In genomic region chr20:412081-412480, GRCh38 we compare ENCODE assay signal across 24 cellular contexts. TPM values are rescaled to one million over a fixed set of nuclear protein-coding genes. Genes with fewer than 3 reads are reported as not detected.
A peak's percentile ranks its signal among the peaks of the same experiment; 100 is the strongest.
DNase-seq lines count a peak whose midpoint lies in the region; ATAC-seq, FAIRE-seq and TF ChIP-seq lines count a peak whose summit lies in the region.
"Had no signal": no experiment of that assay in that cellular context is flagged by ENCODE, and none has a peak within 500 bp of the region (broad histone marks: within the 10 kb centered on the region; RNA-seq: fewer than 3 reads in every experiment).

No MANE protein-coding gene starts in this region.

- H3K27ac Mint-ChIP-seq in mesothelial cell of epicardium = no peak overlapping the region
- H3K27ac Mint-ChIP-seq in immature natural killer cell = peak overlapping the region in 2 of 6 donors; percentile 34 to 48

- H3F3A ChIP-seq in Loucy (ENCODE audit: low read depth) = no peaks in the 10 kb centered on the region

- H3K27me3 Mint-ChIP-seq in mesothelial cell of epicardium (ENCODE audit: low read depth) (no peaks in the 10 kb centered on the region), immature natural killer cell (ENCODE audit: low read depth in 3 of 3) (peaks cover 3 to 14% (median 10%) of the 10 kb centered on the region in 3 donors)
- H3K27me3 Mint-ChIP-seq: CD4-positive, alpha-beta memory T cell had no signal

- peaks cover 47% of the 10 kb centered on the region for H3K36me3 Mint-ChIP-seq in mesothelial cell of epicardium
- peaks cover 11 to 28% (median 15%) of the 10 kb centered on the region in 3 donors for H3K36me3 Mint-ChIP-seq in immature natural killer cell

- H3K79me2 ChIP-seq in HepG2 (ENCODE audit: insufficient read depth, low read length) (peaks cover 77% of the 10 kb centered on the region), Loucy (ENCODE audit: insufficient read depth, low read length) (peaks cover 60% of the 10 kb centered on the region), osteoblast (ENCODE audit: insufficient read depth, low read length) (peaks cover 66% of the 10 kb centered on the region)

- no peak for DNase-seq in HepG2 (ENCODE audit: low spot score)
- DNase-seq in right lobe of liver = no peak
- DNase-seq in epithelial cell of prostate (ENCODE audit: low read depth, low spot score) = no peak
- DNase-seq in osteoblast (ENCODE audit: insufficient read length, low spot score, missing footprints) = peak; percentile 25
- DNase-seq in mesothelial cell of epicardium (ENCODE audit: low spot score in 2 of 2, unreplicated experiment in 2 of 2) = no peak
- DNase-seq in stimulated activated CD4-positive, alpha-beta T cell treated with anti-CD3 and anti-CD28 coated beads, Interleukin-2, amount 100 ng/mL, for 24 hours = no peak
- no peak for DNase-seq in immature natural killer cell
- DNase-seq: ACHN; BE2C; C1 segment of cervical spinal cord; CD4-positive, alpha-beta memory T cell; CD4-positive, CD25-positive, alpha-beta regulatory T cell; CD8-positive, alpha-beta memory T cell; COR-L47; DMS79 treated with DMSO at 0.1 percent for 48 hours; GF-D8 had no signal

- H3K9ac ChIP-seq in HepG2 (ENCODE audit: insufficient read depth, low read depth, low read length) (no peak overlapping the region), Loucy (ENCODE audit: low read depth, low read length, poor library complexity, severe bottlenecking) (no peak overlapping the region)
- H3K9ac ChIP-seq: BLaER1 had no signal

- intact Hi-C loops in HepG2 (cut with micrococcal nuclease; ENCODE audit: unreplicated experiment) (no loop called here), right lobe of liver (cut with DNase I) (no loop called here)

- ATAC-seq in HepG2 (no peak), right lobe of liver (no peak)

- H4K20me1 ChIP-seq in HepG2 (ENCODE audit: insufficient read depth, low read length) = no peaks in the 10 kb centered on the region
- H4K20me1 ChIP-seq in Loucy (ENCODE audit: insufficient read depth, low read length, poor library complexity, severe bottlenecking) = peaks cover 9% of the 10 kb centered on the region
- H4K20me1 ChIP-seq in osteoblast (ENCODE audit: insufficient read depth, low read length) = peaks cover 20% of the 10 kb centered on the region

- H3K9me2 ChIP-seq in Loucy (replicated peaks; ENCODE audit: low read depth, low read length) = no peaks in the 10 kb centered on the region

- no peaks in the 10 kb centered on the region for H3K9me3 ChIP-seq in HepG2 (ENCODE audit: low read length)
- no peaks in the 10 kb centered on the region for H3K9me3 ChIP-seq in right lobe of liver
- no peaks in the 10 kb centered on the region for H3K9me3 ChIP-seq in Loucy (ENCODE audit: insufficient read depth, low read depth, low read length)
- no peaks in the 10 kb centered on the region for H3K9me3 ChIP-seq in osteoblast (ENCODE audit: low read depth, low read length)
- H3K9me3 ChIP-seq: BE2C had no signal

- no TSS peak for BruUV-seq in HepG2 (replicated peaks; lab: Mats Ljungman, UMichigan)

- H3K27me3 ChIP-seq in HepG2 (ENCODE audit: control insufficient read depth in 1 of 2, insufficient read depth in 2 of 2, low read length in 2 of 2) (no peaks in the 10 kb centered on the region; a peak in 1 of 5 replicates), right lobe of liver (no peaks in the 10 kb centered on the region), Loucy (ENCODE audit: insufficient read depth, low read length, poor library complexity, severe bottlenecking) (no peaks in the 10 kb centered on the region), osteoblast (ENCODE audit: insufficient read depth, low read length) (no peaks in the 10 kb centered on the region)
- H3K27me3 ChIP-seq: BE2C, BLaER1 had no signal

- H3K4me2 ChIP-seq in HepG2 (ENCODE audit: low read depth, low read length) (no peak overlapping the region; the same call in 1 of the 2 replicates), Loucy (ENCODE audit: low read depth, low read length, poor library complexity, severe bottlenecking) (peak overlapping the region; percentile 24), osteoblast (ENCODE audit: insufficient read depth, low read length) (no peak overlapping the region)
- H3K4me2 ChIP-seq: BLaER1 had no signal

- H3K4me3 ChIP-seq in HepG2 (replicated peaks in 1 of 3; ENCODE audit: insufficient read depth in 1 of 3, low read depth in 2 of 3, low read length in 3 of 3) (no peak overlapping the region), right lobe of liver (no peak overlapping the region), Loucy (ENCODE audit: low read length, poor library complexity, severe bottlenecking) (no peak overlapping the region), osteoblast (ENCODE audit: insufficient read depth, low read length) (no peak overlapping the region)
- H3K4me3 ChIP-seq: BLaER1 had no signal

- 96% methylated on average over 3 of the region's 3 CpGs for WGBS in HepG2 (ENCODE audit: low lambda C conversion rate)
- 100% methylated on average over 2 of the region's 3 CpGs for WGBS in right lobe of liver (ENCODE audit: insufficient coverage, low coverage, low lambda C conversion rate, missing lambda C conversion rate)

- TF ChIP-seq EP300 in HepG2 (IDR thresholded peaks at IDR 0.05; ENCODE audit: low read depth in 2 of 2, low read length in 2 of 2) (no peak), HepG2 (CRISPR knock-in tag; IDR thresholded peaks at IDR 0.05; ENCODE audit: borderline replicate concordance) (no peak)

- CTCF ChIA-PET in HepG2 (lab: Yijun Ruan, JAX; ENCODE audit: low intra/inter-chr PET ratio, low total read pairs) = no interaction called here

- FAIRE-seq in HepG2 (lab: Jason Lieb, UNC) = no peak
- FAIRE-seq: D721Med, G401.6, GM12891, GM19239 had no signal

- TF ChIP-seq POLR2A in HepG2 (IDR thresholded peaks at IDR 0.05; ENCODE audit: insufficient read depth in 1 of 2, low read depth in 2 of 2, low read length in 2 of 2) (no peak), right lobe of liver (IDR thresholded peaks at IDR 0.05) (no peak)

- no peak for TF ChIP-seq RAD21 in HepG2 (CRISPR knock-in tag; IDR thresholded peaks at IDR 0.05)

- in situ Hi-C loops in HepG2 (cut with HindIII; ENCODE audit: extremely low pct_ligation_motif_present, low pct_unique_long_range_greater_than_20kb) = no loop called here

- POLR2A ChIA-PET in HepG2 (lab: Yijun Ruan, JAX) = interaction anchor here (1.0 to 2.2 kb wide), 2 partner anchors 32 to 49 kb away, joined by 5 to 10 read pairs; partner anchors contain the start of gene TRIB3

- TF ChIP-seq CTCF in HepG2 (CRISPR knock-in tag; IDR thresholded peaks at IDR 0.05) = no peak
- no peak for TF ChIP-seq CTCF in right lobe of liver (IDR thresholded peaks at IDR 0.05)
- no peak for TF ChIP-seq CTCF in Loucy (conservative IDR thresholded peaks at IDR 0.05; ENCODE audit: low read length)
- TF ChIP-seq CTCF in osteoblast (IDR thresholded peaks at IDR 0.05; ENCODE audit: extremely low read depth, low read depth, low read length) = no peak
- TF ChIP-seq CTCF in mesothelial cell of epicardium (IDR thresholded peaks at IDR 0.05; ENCODE audit: unreplicated experiment) = no peak

- no peak overlapping the region for H3K4me3 Mint-ChIP-seq in mesothelial cell of epicardium
- no peak overlapping the region for H3K4me3 Mint-ChIP-seq in immature natural killer cell
- H3K4me3 Mint-ChIP-seq: CD14-positive monocyte had no signal

- peaks cover 13% of the 10 kb centered on the region for H3K9me3 Mint-ChIP-seq in mesothelial cell of epicardium
- no peaks in the 10 kb centered on the region for H3K9me3 Mint-ChIP-seq in immature natural killer cell
- H3K9me3 Mint-ChIP-seq: CD14-positive monocyte; CD8-positive, alpha-beta memory T cell had no signal

- H3K4me1 ChIP-seq in HepG2 (ENCODE audit: insufficient read depth, low read length) = peaks cover 71% of the 10 kb centered on the region
- peaks cover 0 to 47% (median 9%) of the 10 kb centered on the region in 4 donors for H3K4me1 ChIP-seq in right lobe of liver
- peaks cover 40% of the 10 kb centered on the region for H3K4me1 ChIP-seq in Loucy (ENCODE audit: insufficient read depth, low read length, poor library complexity, severe bottlenecking)
- H3K4me1 ChIP-seq in osteoblast (ENCODE audit: insufficient read depth, low read length) = peaks cover 20% of the 10 kb centered on the region
- H3K4me1 ChIP-seq: BE2C had no signal

- H3K36me3 ChIP-seq in HepG2 (replicated peaks in 1 of 2; ENCODE audit: control insufficient read depth in 1 of 2, insufficient read depth in 2 of 2, low read length in 2 of 2) = peaks cover 19 to 65% of the 10 kb centered on the region in 2 experiments
- peaks cover 0 to 10% (median 3%) of the 10 kb centered on the region in 4 donors for H3K36me3 ChIP-seq in right lobe of liver
- no peaks in the 10 kb centered on the region for H3K36me3 ChIP-seq in Loucy (ENCODE audit: insufficient read depth, low read length)
- H3K36me3 ChIP-seq in osteoblast (ENCODE audit: insufficient read depth, low read length) = peaks cover 23% of the 10 kb centered on the region
- H3K36me3 ChIP-seq: BE2C had no signal

- H2AFZ ChIP-seq in HepG2 (ENCODE audit: low read length) (no peak overlapping the region), Loucy (ENCODE audit: low read length) (no peak overlapping the region), osteoblast (ENCODE audit: low read length) (no peak overlapping the region)

- peaks cover 21% of the 10 kb centered on the region for H3K4me1 Mint-ChIP-seq in mesothelial cell of epicardium
- peaks cover 57 to 89% of the 10 kb centered on the region in 2 donors for H3K4me1 Mint-ChIP-seq in immature natural killer cell

- no peak overlapping the region for H3K27ac ChIP-seq in HepG2 (ENCODE audit: extremely low read length, insufficient read depth, low read length)
- H3K27ac ChIP-seq in right lobe of liver = no peak overlapping the region
- peak overlapping the region; percentile 100 for H3K27ac ChIP-seq in epithelial cell of prostate
- H3K27ac ChIP-seq in osteoblast (ENCODE audit: low read depth, low read length) = no peak overlapping the region
- H3K27ac ChIP-seq: 22Rv1, BLaER1 had no signal

RNA-seq across cellular contexts. Expression of gene RBCK1, which starts 4.0 kb away (rescaled TPM):
- 121 and 149 TPM in 2 replicates for total RNA-seq in HepG2 (2016; rRNA removed; fragmentation: Illumina TruSeq; extraction: Trizol)
- 176 and 212 TPM in 2 replicates for total RNA-seq in HepG2 (2016; cell fraction: cytosol; rRNA removed; fragmentation: Illumina TruSeq; extraction: Trizol; ENCODE audit: low read depth)
- total RNA-seq in HepG2 (2016; cell fraction: insoluble cytoplasmic fraction; rRNA removed; fragmentation: Illumina TruSeq; extraction: Trizol) = 110 and 147 TPM in 2 replicates
- 217 and 241 TPM in 2 replicates for total RNA-seq in HepG2 (2016; cell fraction: membrane; rRNA removed; fragmentation: Illumina TruSeq; extraction: Trizol)
- 83.9 and 95.5 TPM in 2 replicates for total RNA-seq in HepG2 (2016; cell fraction: nucleus; rRNA removed; fragmentation: Illumina TruSeq; extraction: Trizol)
- polyA plus RNA-seq in HepG2 (2011; rRNA removed) = 215 and 270 TPM in 2 replicates
- polyA plus RNA-seq in HepG2 (2011; cell fraction: cytosol; rRNA removed) = 171 and 196 TPM in 2 replicates
- 558 and 618 TPM in 2 replicates for polyA plus RNA-seq in HepG2 (2011; cell fraction: nucleus; rRNA removed)
- polyA plus RNA-seq in HepG2 (2012) = 207 and 311 TPM in 2 replicates
- polyA plus RNA-seq in HepG2 (2016; cell fraction: cytosol; fragmentation: Illumina TruSeq; extraction: Trizol; ENCODE audit: low read depth) = 291 and 331 TPM in 2 replicates
- polyA plus RNA-seq in HepG2 (2016; cell fraction: insoluble cytoplasmic fraction; fragmentation: Illumina TruSeq; extraction: Trizol; ENCODE audit: low read depth) = 144 and 159 TPM in 2 replicates
- 277 and 299 TPM in 2 replicates for polyA plus RNA-seq in HepG2 (2016; cell fraction: membrane; fragmentation: Illumina TruSeq; extraction: Trizol; ENCODE audit: low read depth)
- 357 and 365 TPM in 2 replicates for polyA plus RNA-seq in HepG2 (2016; cell fraction: nucleus; fragmentation: Illumina TruSeq; extraction: Trizol; ENCODE audit: insufficient read depth, low read depth)
- 36.5 and 119 TPM in 2 replicates for polyA minus RNA-seq in HepG2 (2011; rRNA and poly(A)+ RNA removed; ENCODE audit: low replicate concordance)
- 65.9 and 88.8 TPM in 2 replicates for polyA minus RNA-seq in HepG2 (2011; cell fraction: cytosol; rRNA and poly(A)+ RNA removed)
- polyA minus RNA-seq in HepG2 (2011; cell fraction: nucleus; rRNA and poly(A)+ RNA removed) = 102 and 144 TPM in 2 replicates
- 100 to 1,000 TPM in 2 of 6 experiments, 10 to 100 TPM in 4; 63.1 to 113 (median 85.6) TPM for total RNA-seq in right lobe of liver
- total RNA-seq in osteoblast = 73.1 and 104 TPM in 2 replicates
- total RNA-seq in mesothelial cell of epicardium = 108 to 111 TPM (median 108 TPM) in 3 replicates
- polyA plus RNA-seq in immature natural killer cell = 100 to 1,000 TPM; 110 to 131 (median 126) TPM

RNA-seq across cellular contexts. Expression of gene TRIB3, which starts 31.5 kb away (rescaled TPM):
- total RNA-seq in HepG2 (2016; rRNA removed; fragmentation: Illumina TruSeq; extraction: Trizol) (106 and 115 TPM in 2 replicates), right lobe of liver (100 to 1,000 TPM in 2 of 6 experiments, 10 to 100 TPM in 4; 15.1 to 139 (median 34.1) TPM), osteoblast (176 and 213 TPM in 2 replicates), mesothelial cell of epicardium (3.6 to 3.9 TPM (median 3.8 TPM) in 3 replicates)
- total RNA-seq in HepG2 (2016; cell fraction: cytosol; rRNA removed; fragmentation: Illumina TruSeq; extraction: Trizol; ENCODE audit: low read depth) = 40.1 and 45.0 TPM in 2 replicates
- 106 and 115 TPM in 2 replicates for total RNA-seq in HepG2 (2016; cell fraction: insoluble cytoplasmic fraction; rRNA removed; fragmentation: Illumina TruSeq; extraction: Trizol)
- 107 and 130 TPM in 2 replicates for total RNA-seq in HepG2 (2016; cell fraction: membrane; rRNA removed; fragmentation: Illumina TruSeq; extraction: Trizol)
- total RNA-seq in HepG2 (2016; cell fraction: nucleus; rRNA removed; fragmentation: Illumina TruSeq; extraction: Trizol) = 47.6 and 54.9 TPM in 2 replicates
- polyA plus RNA-seq in HepG2 (2011; rRNA removed) (150 and 241 TPM in 2 replicates), immature natural killer cell (10 to 100 TPM; 17.0 to 27.6 (median 25.0) TPM)
- polyA plus RNA-seq in HepG2 (2011; cell fraction: cytosol; rRNA removed) = 165 and 177 TPM in 2 replicates
- polyA plus RNA-seq in HepG2 (2011; cell fraction: nucleus; rRNA removed) = 122 and 148 TPM in 2 replicates
- 78.0 and 193 TPM in 2 replicates for polyA plus RNA-seq in HepG2 (2012)
- polyA plus RNA-seq in HepG2 (2016; cell fraction: cytosol; fragmentation: Illumina TruSeq; extraction: Trizol; ENCODE audit: low read depth) = 33.6 and 42.0 TPM in 2 replicates
- 99.1 and 105 TPM in 2 replicates for polyA plus RNA-seq in HepG2 (2016; cell fraction: insoluble cytoplasmic fraction; fragmentation: Illumina TruSeq; extraction: Trizol; ENCODE audit: low read depth)
- polyA plus RNA-seq in HepG2 (2016; cell fraction: membrane; fragmentation: Illumina TruSeq; extraction: Trizol; ENCODE audit: low read depth) = 76.6 and 88.5 TPM in 2 replicates
- 77.9 and 79.0 TPM in 2 replicates for polyA plus RNA-seq in HepG2 (2016; cell fraction: nucleus; fragmentation: Illumina TruSeq; extraction: Trizol; ENCODE audit: insufficient read depth, low read depth)
- polyA minus RNA-seq in HepG2 (2011; rRNA and poly(A)+ RNA removed; ENCODE audit: low replicate concordance) = 66.9 and 301 TPM in 2 replicates
- polyA minus RNA-seq in HepG2 (2011; cell fraction: cytosol; rRNA and poly(A)+ RNA removed) = 115 and 151 TPM in 2 replicates
- 35.9 and 65.3 TPM in 2 replicates for polyA minus RNA-seq in HepG2 (2011; cell fraction: nucleus; rRNA and poly(A)+ RNA removed)

RNA-seq across cellular contexts. Expression of gene TBC1D20, which starts 50.3 kb away (rescaled TPM):
- 36.6 and 45.9 TPM in 2 replicates for total RNA-seq in HepG2 (2016; rRNA removed; fragmentation: Illumina TruSeq; extraction: Trizol)
- 24.9 and 29.1 TPM in 2 replicates for total RNA-seq in HepG2 (2016; cell fraction: cytosol; rRNA removed; fragmentation: Illumina TruSeq; extraction: Trizol; ENCODE audit: low read depth)
- 36.8 and 43.1 TPM in 2 replicates for total RNA-seq in HepG2 (2016; cell fraction: insoluble cytoplasmic fraction; rRNA removed; fragmentation: Illumina TruSeq; extraction: Trizol)
- 49.8 and 56.6 TPM in 2 replicates for total RNA-seq in HepG2 (2016; cell fraction: membrane; rRNA removed; fragmentation: Illumina TruSeq; extraction: Trizol)
- total RNA-seq in HepG2 (2016; cell fraction: nucleus; rRNA removed; fragmentation: Illumina TruSeq; extraction: Trizol) = 26.9 and 31.0 TPM in 2 replicates
- polyA plus RNA-seq in HepG2 (2011; rRNA removed) = 47.1 and 55.2 TPM in 2 replicates
- 46.2 and 50.9 TPM in 2 replicates for polyA plus RNA-seq in HepG2 (2011; cell fraction: cytosol; rRNA removed)
- 67.6 and 73.0 TPM in 2 replicates for polyA plus RNA-seq in HepG2 (2011; cell fraction: nucleus; rRNA removed)
- polyA plus RNA-seq in HepG2 (2012) = 26.7 and 33.9 TPM in 2 replicates
- 27.0 and 32.1 TPM in 2 replicates for polyA plus RNA-seq in HepG2 (2016; cell fraction: cytosol; fragmentation: Illumina TruSeq; extraction: Trizol; ENCODE audit: low read depth)
- polyA plus RNA-seq in HepG2 (2016; cell fraction: insoluble cytoplasmic fraction; fragmentation: Illumina TruSeq; extraction: Trizol; ENCODE audit: low read depth) = 46.6 and 47.0 TPM in 2 replicates
- polyA plus RNA-seq in HepG2 (2016; cell fraction: membrane; fragmentation: Illumina TruSeq; extraction: Trizol; ENCODE audit: low read depth) = 37.5 and 43.9 TPM in 2 replicates
- 57.7 and 59.0 TPM in 2 replicates for polyA plus RNA-seq in HepG2 (2016; cell fraction: nucleus; fragmentation: Illumina TruSeq; extraction: Trizol; ENCODE audit: insufficient read depth, low read depth)
- 35.8 and 117 TPM in 2 replicates for polyA minus RNA-seq in HepG2 (2011; rRNA and poly(A)+ RNA removed; ENCODE audit: low replicate concordance)
- 21.9 and 28.9 TPM in 2 replicates for polyA minus RNA-seq in HepG2 (2011; cell fraction: cytosol; rRNA and poly(A)+ RNA removed)
- 37.1 and 38.0 TPM in 2 replicates for polyA minus RNA-seq in HepG2 (2011; cell fraction: nucleus; rRNA and poly(A)+ RNA removed)
- 10 to 100 TPM; 10.8 to 21.4 (median 13.9) TPM for total RNA-seq in right lobe of liver
- 57.5 and 64.8 TPM in 2 replicates for total RNA-seq in osteoblast
- 34.1 to 37.1 TPM (median 34.4 TPM) in 3 replicates for total RNA-seq in mesothelial cell of epicardium
- polyA plus RNA-seq in immature natural killer cell = 10 to 100 TPM; 19.4 to 38.3 (median 33.2) TPM
